Comparison of ENCODE assay signal across 20 cellular contexts in the genomic region with DNA sequence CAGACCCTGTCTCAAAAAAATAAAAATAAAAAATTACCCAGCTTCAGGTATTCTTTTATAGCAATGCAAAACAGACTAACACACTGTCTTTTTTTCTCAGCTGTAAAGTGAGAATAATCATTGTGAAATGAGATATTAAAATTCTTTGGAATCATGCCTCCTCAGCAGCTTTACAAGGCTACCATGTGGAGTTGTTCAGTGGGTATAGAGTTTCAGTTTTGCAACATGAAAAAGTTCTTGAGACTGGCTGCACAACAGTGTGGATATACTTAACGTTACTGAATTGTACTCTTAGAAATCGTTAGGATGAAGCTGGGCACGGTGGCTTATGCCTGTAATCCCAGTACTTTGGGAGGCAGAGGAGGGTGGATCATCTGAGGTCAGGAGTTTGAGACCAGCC.
"Had no signal": no experiment of that assay in that cellular context is flagged by ENCODE, and none has a peak within 500 bp of the region (broad histone marks: within the 10 kb centered on the region; RNA-seq: fewer than 3 reads in every experiment).

No MANE protein-coding gene starts in this region.

- H3K4me1 Mint-ChIP-seq: activated naive CD4-positive, alpha-beta T cell treated with anti-CD3 and anti-CD28 coated beads, Interleukin-2, amount 50 U/mL, for 24 hours; brain; natural killer cell had no signal

- DNase-seq: activated CD4-positive, alpha-beta T cell treated with anti-CD3 and anti-CD28 coated beads for 1 hour; activated CD4-positive, alpha-beta T cell treated with anti-CD3 and anti-CD28 coated beads, Interleukin-2, amount 50 U/mL, for 1 hour; activated CD8-positive, alpha-beta T cell treated with anti-CD3 and anti-CD28 coated beads, Interleukin-2, amount 10 ng/mL, durations not matched to agents 7 days and 5 days; activated gamma-delta T cell treated with Interleukin-2 at 50 U/mL for 16 hours; aorta; foreskin melanocyte; hippocampal formation; left ventricle myocardium inferior; natural killer cell; ovary; right cardiac atrium; stimulated activated CD4-positive, alpha-beta T cell treated with anti-CD3 and anti-CD28 coated beads, Interleukin-1b, Interleukin-23, amount 100 ng/mL, for 48 hours; T-helper 9 cell; tibial artery had no signal

- H3K36me3 ChIP-seq: esophagus muscularis mucosa, left ventricle myocardium inferior, neutrophil, ovary, tibial artery had no signal

- ATAC-seq: activated CD8-positive, alpha-beta T cell treated with anti-CD3 and anti-CD28 coated beads, Interleukin-2, amount 10 ng/mL, durations not matched to agents 7 days and 5 days; natural killer cell; right cardiac atrium had no signal

- H3K27ac ChIP-seq: esophagus muscularis mucosa, left ventricle myocardium inferior, neutrophil, ovary, skin epidermis, tibial artery had no signal

- H3K36me3 Mint-ChIP-seq: activated naive CD4-positive, alpha-beta T cell treated with anti-CD3 and anti-CD28 coated beads, Interleukin-2, amount 50 U/mL, for 24 hours; brain; natural killer cell had no signal

- H3K9me3 ChIP-seq: esophagus muscularis mucosa, left ventricle myocardium inferior, neutrophil, ovary, tibial artery had no signal

- H3K4me1 ChIP-seq: esophagus muscularis mucosa, tibial artery had no signal

- H3K4me3 Mint-ChIP-seq: activated CD8-positive, alpha-beta T cell treated with anti-CD3 and anti-CD28 coated beads, Interleukin-2, amount 10 ng/mL, durations not matched to agents 7 days and 5 days; activated naive CD4-positive, alpha-beta T cell treated with anti-CD3 and anti-CD28 coated beads, Interleukin-2, amount 50 U/mL, for 24 hours; brain; natural killer cell; stimulated activated naive CD8-positive, alpha-beta T cell treated with anti-CD3 and anti-CD28 coated beads, Interleukin-15, Interleukin-2, amounts not matched to agents 100 ng/mL and 50 ng/mL, for 24 hours had no signal

- H3K4me3 ChIP-seq: esophagus muscularis mucosa, left ventricle myocardium inferior, ovary, skin epidermis, tibial artery had no signal

- H3K27me3 ChIP-seq: esophagus muscularis mucosa, neutrophil, ovary had no signal

- H3K9me3 Mint-ChIP-seq: activated naive CD4-positive, alpha-beta T cell treated with anti-CD3 and anti-CD28 coated beads, Interleukin-2, amount 50 U/mL, for 24 hours; natural killer cell; stimulated activated naive CD8-positive, alpha-beta T cell treated with anti-CD3 and anti-CD28 coated beads, Interleukin-15, Interleukin-2, amounts not matched to agents 100 ng/mL and 50 ng/mL, for 24 hours had no signal
